21 cellular contexts compared by ENCODE assay signal in genomic region chr17:40810505-40810904, GRCh38. TPM values are rescaled to one million over a fixed set of nuclear protein-coding genes. Genes with fewer than 3 reads are reported as not detected.
A peak's percentile ranks its signal among the peaks of the same experiment; 100 is the strongest.
DNase-seq lines count a peak whose midpoint lies in the region; ATAC-seq and TF ChIP-seq lines count a peak whose summit lies in the region.
"Had no signal": no experiment of that assay in that cellular context is flagged by ENCODE, and none has a peak within 500 bp of the region (broad histone marks: within the 10 kb centered on the region; RNA-seq: fewer than 3 reads in every experiment).

No MANE protein-coding gene starts in this region.

- H3K9me3 ChIP-seq in left ventricle myocardium inferior (replicated peaks) (no peaks in the 10 kb centered on the region), heart right ventricle (peaks cover 0 to 5% (median 0%) of the 10 kb centered on the region in 11 donors), SJCRH30 (replicated peaks) (no peaks in the 10 kb centered on the region)
- H3K9me3 ChIP-seq: psoas muscle, upper lobe of right lung had no signal

- H3K36me3 ChIP-seq in left ventricle myocardium inferior (no peaks in the 10 kb centered on the region), heart right ventricle (no peaks in the 10 kb centered on the region), SJCRH30 (no peaks in the 10 kb centered on the region)
- H3K36me3 ChIP-seq: upper lobe of right lung had no signal

- CTCF ChIA-PET in RWPE1 (lab: Yijun Ruan, JAX), result interaction anchor here (0.7 kb wide), 1 partner anchor 63 kb away, joined by 8 read pairs; no protein-coding TSS in a partner anchor

- H3K27me3 ChIP-seq in left ventricle myocardium inferior (ENCODE audit: low read depth) (no peaks in the 10 kb centered on the region), heart right ventricle (peaks cover 0 to 78% (median 0%) of the 10 kb centered on the region in 7 donors), SJCRH30 (no peaks in the 10 kb centered on the region; the same call in 1 of the 2 replicates)

- DNase-seq in left ventricle myocardium inferior (no peak), heart right ventricle (no peak), RWPE1 (ENCODE audit: low spot score) (peak; percentile 79), fibroblast of pulmonary artery (ENCODE audit: low read depth) (peak; percentile 8), head of caudate nucleus (no peak), COR-L47 (lab: John Stamatoyannopoulos, UW) (no peak), NCI-H1417 treated with DMSO at 0.1 percent for 48 hours (lab: John Stamatoyannopoulos, UW) (no peak), SJCRH30 (no peak)
- DNase-seq: activated CD8-positive, alpha-beta T cell treated with anti-CD3 and anti-CD28 coated beads for 36 hours; activated T-cell treated with anti-CD3 and anti-CD28 coated beads, Interleukin-2, amount 50 U/mL, for 48 hours; CD8-positive, alpha-beta memory T cell; central memory CD4-positive, alpha-beta T cell; effector memory CD8-positive, alpha-beta T cell; GOT3; NCI-H146; NCI-H446 treated with DMSO at 0.1 percent for 48 hours; psoas muscle; upper lobe of right lung had no signal

- H3K4me1 ChIP-seq in left ventricle myocardium inferior (peaks cover 22% of the 10 kb centered on the region), heart right ventricle (peaks cover 0 to 31% (median 22%) of the 10 kb centered on the region in 9 donors), SJCRH30 (peaks cover 21% of the 10 kb centered on the region)
- H3K4me1 ChIP-seq: psoas muscle, upper lobe of right lung had no signal

- no peak overlapping the region for H3K4me3 ChIP-seq in left ventricle myocardium inferior
- H3K4me3 ChIP-seq in heart right ventricle, result no peak overlapping the region
- H3K4me3 ChIP-seq in fibroblast of pulmonary artery (replicated peaks; ENCODE audit: low read depth, low read length), result no peak overlapping the region
- no peak overlapping the region for H3K4me3 ChIP-seq in SJCRH30
- H3K4me3 ChIP-seq: psoas muscle, upper lobe of right lung had no signal

- intact Hi-C loops in left ventricle myocardium inferior (cut with micrococcal nuclease), result no loop called here
- intact Hi-C loops in heart right ventricle (cut with DNase I), result no loop called here
- intact Hi-C loops in head of caudate nucleus (cut with DNase I), result no loop called here

- no peak for ATAC-seq in heart right ventricle
- ATAC-seq: activated CD8-positive, alpha-beta T cell treated with anti-CD3 and anti-CD28 coated beads for 36 hours; effector memory CD8-positive, alpha-beta T cell; psoas muscle; SK-N-SH treated with all-trans-retinoic acid at 6 μM for 48 hours; upper lobe of right lung had no signal

- TF ChIP-seq CTCF in left ventricle myocardium inferior (IDR thresholded peaks at IDR 0.05; ENCODE audit: borderline replicate concordance) (no peak), heart right ventricle (IDR thresholded peaks at IDR 0.05) (no peak), RWPE1 (conservative IDR thresholded peaks at IDR 0.05; ENCODE audit: low read depth) (no peak), fibroblast of pulmonary artery (IDR thresholded peaks at IDR 0.05; ENCODE audit: low read length, missing control alignments) (no peak)

- POLR2A ChIA-PET in RWPE1 (lab: Yijun Ruan, JAX; ENCODE audit: low non-redundant PET), result no interaction called here

- WGBS in heart right ventricle, 2 donors, result 51 to 68% methylated on average over 6 of the region's 6 CpGs

- H3K27ac ChIP-seq in left ventricle myocardium inferior (replicated peaks) (peak overlapping the region; percentile 58), heart right ventricle (peak overlapping the region in 5 of 10 donors; percentile 4 to 58 (median 50)), RWPE1 (no peak overlapping the region), SJCRH30 (no peak overlapping the region)
- H3K27ac ChIP-seq: KMS-11, psoas muscle, upper lobe of right lung had no signal

RNA-seq across cellular contexts. Expression of gene KRT28, which starts 10.7 kb away (rescaled TPM):
- total RNA-seq in left ventricle myocardium inferior, result not detected
- not detected for total RNA-seq in heart right ventricle
- not detected for polyA plus RNA-seq in heart right ventricle
- total RNA-seq in SJCRH30 (2014; rRNA removed; shearing (Covaris generic)), result 0.20 TPM in 1 of 2 replicates, not detected in the other
- total RNA-seq: activated CD8-positive, alpha-beta T cell treated with anti-CD3 and anti-CD28 coated beads for 36 hours; CD8-positive, alpha-beta memory T cell; frontal cortex; psoas muscle; upper lobe of right lung had no signal
- polyA plus RNA-seq: CD8-positive, alpha-beta memory T cell; psoas muscle had no signal

RNA-seq across cellular contexts. Expression of gene KRT10, which starts 11.9 kb away (rescaled TPM):
- total RNA-seq in left ventricle myocardium inferior (54.7 TPM), heart right ventricle (10 to 100 TPM; 40.9 to 63.1 (median 48.5) TPM)
- polyA plus RNA-seq in heart right ventricle, result 10 to 100 TPM; 44.0 to 86.8 TPM
- total RNA-seq in SJCRH30 (2014; rRNA removed; shearing (Covaris generic)), result 20.4 and 22.5 TPM in 2 replicates

RNA-seq across cellular contexts. Expression of gene KRT27, which starts 28.2 kb away (rescaled TPM):
- total RNA-seq in left ventricle myocardium inferior (not detected), heart right ventricle (under 1 TPM in 1 of 10 donors, not detected in 9; 0.21 TPM)
- not detected for polyA plus RNA-seq in heart right ventricle
- not detected in 2 replicates for total RNA-seq in SJCRH30 (2014; rRNA removed; shearing (Covaris generic))
- total RNA-seq: activated CD8-positive, alpha-beta T cell treated with anti-CD3 and anti-CD28 coated beads for 36 hours; CD8-positive, alpha-beta memory T cell; frontal cortex; psoas muscle had no signal
- polyA plus RNA-seq: CD8-positive, alpha-beta memory T cell had no signal

RNA-seq across cellular contexts. Expression of gene KRT26, which starts 38.5 kb away (rescaled TPM):
- total RNA-seq in left ventricle myocardium inferior (not detected), heart right ventricle (not detected)
- polyA plus RNA-seq in heart right ventricle, result not detected
- not detected in 2 replicates for total RNA-seq in SJCRH30 (2014; rRNA removed; shearing (Covaris generic))
- total RNA-seq: activated CD8-positive, alpha-beta T cell treated with anti-CD3 and anti-CD28 coated beads for 36 hours; CD8-positive, alpha-beta memory T cell; frontal cortex; psoas muscle; upper lobe of right lung had no signal
- polyA plus RNA-seq: CD8-positive, alpha-beta memory T cell; psoas muscle had no signal

RNA-seq across cellular contexts. Expression of gene KRT25, which starts 55.4 kb away (rescaled TPM):
- total RNA-seq in left ventricle myocardium inferior (not detected), heart right ventricle (not detected)
- polyA plus RNA-seq in heart right ventricle, result not detected
- not detected in 2 replicates for total RNA-seq in SJCRH30 (2014; rRNA removed; shearing (Covaris generic))
- total RNA-seq: activated CD8-positive, alpha-beta T cell treated with anti-CD3 and anti-CD28 coated beads for 36 hours; CD8-positive, alpha-beta memory T cell; frontal cortex; psoas muscle; upper lobe of right lung had no signal
- polyA plus RNA-seq: CD8-positive, alpha-beta memory T cell had no signal

Comparison
In these comparisons a context has a peak if more than half of its experiments do, and no peak if none do; other contexts are left out.
1. DNase-seq: peak in RWPE1 (single experiment) and fibroblast of pulmonary artery (single experiment); none in left ventricle myocardium inferior (single experiment), heart right ventricle (0 of 2), head of caudate nucleus (0 of 42), COR-L47 (single experiment), NCI-H1417 treated with DMSO at 0.1 percent for 48 hours (single experiment) and SJCRH30 (0 of 2).